In genomic region chr1:159839135-159839849, GRCh38 we compare ENCODE assay signal across 13 cellular contexts. TPM values are rescaled to one million over a fixed set of nuclear protein-coding genes. Genes with fewer than 3 reads are reported as not detected.
DNase-seq lines count a peak whose midpoint lies in the region; ATAC-seq, FAIRE-seq and TF ChIP-seq lines count a peak whose summit lies in the region.
"Had no signal": no experiment of that assay in that cellular context is flagged by ENCODE, and none has a peak within 500 bp of the region (broad histone marks: within the 10 kb centered on the region; RNA-seq: fewer than 3 reads in every experiment).

No MANE protein-coding gene starts in this region.

- intact Hi-C loops in activated B cell treated with CpG ODN at 0.5 μM for 24 hours (cut with micrococcal nuclease): no loop called here
- intact Hi-C loops in activated T-helper 1 cell treated with anti-CD3 and anti-CD28 coated beads, Interleukin-12 subunit alpha, Interleukin-12 subunit beta, Interleukin-2, Interleukin-4 antibody, amounts not matched to agents 30 ng/mL and 10 ng/mL and 1 ng/mL, durations not matched to agents 14 hours and 24 hours and 36 hours (cut with micrococcal nuclease): no loop called here
- intact Hi-C loops in activated CD4-positive, alpha-beta T cell treated with anti-CD3 and anti-CD28 coated beads, Interleukin-2, amount 10 ng/mL, durations not matched to agents 24 days and 14 days (cut with micrococcal nuclease): no loop called here

- H3K36me3 Mint-ChIP-seq in activated B cell treated with CpG ODN at 0.5 μM for 24 hours (ENCODE audit: low read depth): no peaks in the 10 kb centered on the region
- no peaks in the 10 kb centered on the region for H3K36me3 Mint-ChIP-seq in activated T-helper 1 cell treated with anti-CD3 and anti-CD28 coated beads, Interleukin-12 subunit alpha, Interleukin-12 subunit beta, Interleukin-2, Interleukin-4 antibody, amounts not matched to agents 30 ng/mL and 10 ng/mL and 1 ng/mL, durations not matched to agents 14 hours and 24 hours and 36 hours (ENCODE audit: low read depth)
- no peaks in the 10 kb centered on the region for H3K36me3 Mint-ChIP-seq in activated CD4-positive, alpha-beta T cell treated with anti-CD3 and anti-CD28 coated beads, Interleukin-2, amount 10 ng/mL, durations not matched to agents 24 days and 14 days (ENCODE audit: low read depth)

- no peak for FAIRE-seq in frontal cortex (lab: Jason Lieb, UNC)

- H3K9me3 Mint-ChIP-seq in activated B cell treated with CpG ODN at 0.5 μM for 24 hours: no peaks in the 10 kb centered on the region
- no peaks in the 10 kb centered on the region for H3K9me3 Mint-ChIP-seq in activated T-helper 1 cell treated with anti-CD3 and anti-CD28 coated beads, Interleukin-12 subunit alpha, Interleukin-12 subunit beta, Interleukin-2, Interleukin-4 antibody, amounts not matched to agents 30 ng/mL and 10 ng/mL and 1 ng/mL, durations not matched to agents 14 hours and 24 hours and 36 hours
- no peaks in the 10 kb centered on the region for H3K9me3 Mint-ChIP-seq in activated CD4-positive, alpha-beta T cell treated with anti-CD3 and anti-CD28 coated beads, Interleukin-2, amount 10 ng/mL, durations not matched to agents 24 days and 14 days
- H3K9me3 Mint-ChIP-seq: activated T-cell treated with anti-CD3 and anti-CD28 coated beads, Interleukin-2, amount 50 U/mL, for 72 hours; nephron had no signal

- peaks cover 10% of the 10 kb centered on the region for H3K27me3 Mint-ChIP-seq in activated B cell treated with CpG ODN at 0.5 μM for 24 hours
- peaks cover 33% of the 10 kb centered on the region for H3K27me3 Mint-ChIP-seq in activated T-helper 1 cell treated with anti-CD3 and anti-CD28 coated beads, Interleukin-12 subunit alpha, Interleukin-12 subunit beta, Interleukin-2, Interleukin-4 antibody, amounts not matched to agents 30 ng/mL and 10 ng/mL and 1 ng/mL, durations not matched to agents 14 hours and 24 hours and 36 hours (ENCODE audit: insufficient read depth)
- peaks cover 28% of the 10 kb centered on the region for H3K27me3 Mint-ChIP-seq in activated CD4-positive, alpha-beta T cell treated with anti-CD3 and anti-CD28 coated beads, Interleukin-2, amount 10 ng/mL, durations not matched to agents 24 days and 14 days

- no peak for DNase-seq in activated B cell treated with CpG ODN at 0.5 μM for 24 hours
- DNase-seq in stimulated activated CD4-positive, alpha-beta T cell treated with anti-CD3 and anti-CD28 coated beads, Interleukin-1b, Interleukin-23, amount 100 ng/mL, for 48 hours: no peak
- DNase-seq in activated T-helper 1 cell treated with anti-CD3 and anti-CD28 coated beads, Interleukin-12 subunit alpha, Interleukin-12 subunit beta, Interleukin-2, Interleukin-4 antibody, amounts not matched to agents 30 ng/mL and 10 ng/mL and 1 ng/mL, durations not matched to agents 14 hours and 24 hours and 36 hours (ENCODE audit: low spot score): no peak
- DNase-seq in frontal cortex (ENCODE audit: low spot score in 2 of 2): no peak
- no peak for DNase-seq in activated CD4-positive, alpha-beta T cell treated with anti-CD3 and anti-CD28 coated beads, Interleukin-2, amount 10 ng/mL, durations not matched to agents 24 days and 14 days
- DNase-seq: activated T-cell treated with anti-CD3 and anti-CD28 coated beads, Interleukin-2, amount 50 U/mL, for 72 hours; COR-L47; NCI-H2081 treated with DMSO at 0.1 percent for 48 hours had no signal

- POLR2A ChIA-PET in activated B cell treated with CpG ODN at 0.5 μM for 24 hours (lab: Charles Lee): no interaction called here

- no peak overlapping the region for H3K4me3 Mint-ChIP-seq in activated B cell treated with CpG ODN at 0.5 μM for 24 hours
- no peak overlapping the region for H3K4me3 Mint-ChIP-seq in activated T-helper 1 cell treated with anti-CD3 and anti-CD28 coated beads, Interleukin-12 subunit alpha, Interleukin-12 subunit beta, Interleukin-2, Interleukin-4 antibody, amounts not matched to agents 30 ng/mL and 10 ng/mL and 1 ng/mL, durations not matched to agents 14 hours and 24 hours and 36 hours
- H3K4me3 Mint-ChIP-seq in activated CD4-positive, alpha-beta T cell treated with anti-CD3 and anti-CD28 coated beads, Interleukin-2, amount 10 ng/mL, durations not matched to agents 24 days and 14 days: no peak overlapping the region
- H3K4me3 Mint-ChIP-seq: activated T-cell treated with anti-CD3 and anti-CD28 coated beads, Interleukin-2, amount 50 U/mL, for 72 hours; nephron had no signal

- CTCF ChIA-PET in activated B cell treated with CpG ODN at 0.5 μM for 24 hours (lab: Charles Lee): no interaction called here

- H3K4me1 Mint-ChIP-seq in activated B cell treated with CpG ODN at 0.5 μM for 24 hours: peaks cover 7% of the 10 kb centered on the region
- peaks cover 6% of the 10 kb centered on the region for H3K4me1 Mint-ChIP-seq in activated T-helper 1 cell treated with anti-CD3 and anti-CD28 coated beads, Interleukin-12 subunit alpha, Interleukin-12 subunit beta, Interleukin-2, Interleukin-4 antibody, amounts not matched to agents 30 ng/mL and 10 ng/mL and 1 ng/mL, durations not matched to agents 14 hours and 24 hours and 36 hours (ENCODE audit: low read depth)
- no peaks in the 10 kb centered on the region for H3K4me1 Mint-ChIP-seq in activated CD4-positive, alpha-beta T cell treated with anti-CD3 and anti-CD28 coated beads, Interleukin-2, amount 10 ng/mL, durations not matched to agents 24 days and 14 days

- H3K27ac Mint-ChIP-seq in activated B cell treated with CpG ODN at 0.5 μM for 24 hours: no peak overlapping the region
- H3K27ac Mint-ChIP-seq in activated T-helper 1 cell treated with anti-CD3 and anti-CD28 coated beads, Interleukin-12 subunit alpha, Interleukin-12 subunit beta, Interleukin-2, Interleukin-4 antibody, amounts not matched to agents 30 ng/mL and 10 ng/mL and 1 ng/mL, durations not matched to agents 14 hours and 24 hours and 36 hours: no peak overlapping the region
- H3K27ac Mint-ChIP-seq in activated CD4-positive, alpha-beta T cell treated with anti-CD3 and anti-CD28 coated beads, Interleukin-2, amount 10 ng/mL, durations not matched to agents 24 days and 14 days: no peak overlapping the region
- H3K27ac Mint-ChIP-seq: activated T-cell treated with anti-CD3 and anti-CD28 coated beads, Interleukin-2, amount 50 U/mL, for 72 hours had no signal

- peak; percentile 49 for ATAC-seq in GM18519 (IDR thresholded peaks at IDR 0.05; ENCODE audit: low FRiP score, unreplicated experiment)
- peak; percentile 65 for ATAC-seq in GM21360 (IDR thresholded peaks at IDR 0.05; ENCODE audit: unreplicated experiment)
- peak; percentile 78 for ATAC-seq in HG02981 (IDR thresholded peaks at IDR 0.05; ENCODE audit: unreplicated experiment)
- peak; percentile 14 for ATAC-seq in activated B cell treated with CpG ODN at 0.5 μM for 24 hours (ENCODE audit: low read depth)

- no peak for TF ChIP-seq CTCF in activated B cell treated with CpG ODN at 0.5 μM for 24 hours (IDR thresholded peaks at IDR 0.05)

RNA-seq across cellular contexts. Expression of gene SLAMF8, which starts 12.6 kb away (rescaled TPM):
- 0.27 TPM in 2 replicates for total RNA-seq in activated B cell treated with CpG ODN at 0.5 μM for 24 hours
- 0.49 and 0.69 TPM in 2 replicates for total RNA-seq in activated T-helper 1 cell treated with anti-CD3 and anti-CD28 coated beads, Interleukin-12 subunit alpha, Interleukin-12 subunit beta, Interleukin-2, Interleukin-4 antibody, amounts not matched to agents 30 ng/mL and 10 ng/mL and 1 ng/mL, durations not matched to agents 14 hours and 24 hours and 36 hours
- not detected for total RNA-seq in frontal cortex
- 1.1 and 1.2 TPM in 2 replicates for total RNA-seq in activated CD4-positive, alpha-beta T cell treated with anti-CD3 and anti-CD28 coated beads, Interleukin-2, amount 10 ng/mL, durations not matched to agents 24 days and 14 days

RNA-seq across cellular contexts. Expression of gene VSIG8, which starts 23.2 kb away (rescaled TPM):
- total RNA-seq in activated B cell treated with CpG ODN at 0.5 μM for 24 hours (not detected in 2 replicates), frontal cortex (not detected)
- total RNA-seq in activated T-helper 1 cell treated with anti-CD3 and anti-CD28 coated beads, Interleukin-12 subunit alpha, Interleukin-12 subunit beta, Interleukin-2, Interleukin-4 antibody, amounts not matched to agents 30 ng/mL and 10 ng/mL and 1 ng/mL, durations not matched to agents 14 hours and 24 hours and 36 hours: not detected in 2 replicates
- not detected in 2 replicates for total RNA-seq in activated CD4-positive, alpha-beta T cell treated with anti-CD3 and anti-CD28 coated beads, Interleukin-2, amount 10 ng/mL, durations not matched to agents 24 days and 14 days
- total RNA-seq: activated T-cell treated with anti-CD3 and anti-CD28 coated beads, Interleukin-2, amount 50 U/mL, for 72 hours; kidney epithelial cell had no signal

RNA-seq across cellular contexts. Expression of gene FCRL6, which starts 37.1 kb away (rescaled TPM):
- total RNA-seq in activated B cell treated with CpG ODN at 0.5 μM for 24 hours (not detected in 2 replicates), frontal cortex (not detected)
- not detected in 2 replicates for total RNA-seq in activated T-helper 1 cell treated with anti-CD3 and anti-CD28 coated beads, Interleukin-12 subunit alpha, Interleukin-12 subunit beta, Interleukin-2, Interleukin-4 antibody, amounts not matched to agents 30 ng/mL and 10 ng/mL and 1 ng/mL, durations not matched to agents 14 hours and 24 hours and 36 hours
- total RNA-seq in activated CD4-positive, alpha-beta T cell treated with anti-CD3 and anti-CD28 coated beads, Interleukin-2, amount 10 ng/mL, durations not matched to agents 24 days and 14 days: not detected in 2 replicates
- total RNA-seq: kidney epithelial cell had no signal

RNA-seq across cellular contexts. Expression of gene DUSP23, which starts 58.5 kb away (rescaled TPM):
- total RNA-seq in activated B cell treated with CpG ODN at 0.5 μM for 24 hours (15.5 and 15.7 TPM in 2 replicates), frontal cortex (22.8 TPM)
- total RNA-seq in activated T-helper 1 cell treated with anti-CD3 and anti-CD28 coated beads, Interleukin-12 subunit alpha, Interleukin-12 subunit beta, Interleukin-2, Interleukin-4 antibody, amounts not matched to agents 30 ng/mL and 10 ng/mL and 1 ng/mL, durations not matched to agents 14 hours and 24 hours and 36 hours: 22.4 and 23.4 TPM in 2 replicates
- 30.9 and 33.0 TPM in 2 replicates for total RNA-seq in activated CD4-positive, alpha-beta T cell treated with anti-CD3 and anti-CD28 coated beads, Interleukin-2, amount 10 ng/mL, durations not matched to agents 24 days and 14 days

Comparison
In these comparisons a context has a peak if more than half of its experiments do, and no peak if none do; other contexts are left out.
1. ATAC-seq: peak in every context shown above with its lines; median percentile 78 in HG02981; 65 in GM21360; 49 in GM18519; 14 in activated B cell treated with CpG ODN at 0.5 μM for 24 hours.